Comparison of ENCODE assay signal across 25 cellular contexts in the genomic region with DNA sequence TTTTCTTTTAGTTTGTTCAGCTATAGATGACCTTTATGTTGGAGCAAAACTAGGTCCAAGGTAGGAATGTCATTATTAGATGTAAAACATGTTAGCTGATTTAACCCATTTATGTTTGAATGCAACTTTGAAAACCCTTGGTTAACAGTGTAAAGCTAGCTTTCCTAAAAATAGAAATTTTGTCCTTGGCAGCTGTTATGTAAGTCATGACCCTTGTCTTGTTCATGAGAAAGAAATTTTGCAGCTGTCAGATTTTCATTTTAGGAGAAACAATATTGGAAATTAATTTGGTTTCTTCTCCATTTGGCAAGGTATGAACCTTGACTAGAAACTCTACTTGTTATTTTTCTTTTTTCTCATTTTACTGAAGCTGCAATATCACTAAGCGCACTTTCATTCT.
"Had no signal": no experiment of that assay in that cellular context is flagged by ENCODE, and none has a peak within 500 bp of the region (broad histone marks: within the 10 kb centered on the region; RNA-seq: fewer than 3 reads in every experiment).

No MANE protein-coding gene starts in this region.

- ATAC-seq: Panc1, Right ventricle myocardium inferior had no signal

- H3K27me3 ChIP-seq: breast epithelium had no signal

- DNase-seq: activated CD4-positive, alpha-beta memory T cell treated with anti-CD3 and anti-CD28 coated beads, Interleukin-2, amount 10 ng/mL, durations not matched to agents 7 days and 5 days; activated CD4-positive, alpha-beta T cell treated with anti-CD3 and anti-CD28 coated beads, Interleukin-2, amount 50 U/mL, for 1 hour; activated CD4-positive, CD25-positive, alpha-beta regulatory T cell; activated gamma-delta T cell treated with Interleukin-2 at 50 U/mL for 16 hours; activated naive CD4-positive, alpha-beta T cell treated with anti-CD3 and anti-CD28 coated beads, Interleukin-2, amount 10 ng/mL, durations not matched to agents 7 days and 5 days; activated naive CD8-positive, alpha-beta T cell treated with anti-CD3 and anti-CD28 coated beads, Interleukin-2, amount 10 ng/mL, durations not matched to agents 7 days and 5 days; activated T-cell treated with anti-CD3 and anti-CD28 coated beads for 4 hours; activated T-cell treated with anti-CD3 and anti-CD28 coated beads, Interleukin-2, amount 50 U/mL, for 48 hours; aorta; MM.1S; NCI-H1105 treated with DMSO at 0.1 percent for 48 hours; NCI-H1436 treated with DMSO at 0.1 percent for 48 hours; NCI-H187; NCI-H2081; NCI-H510A treated with DMSO at 0.1 percent for 48 hours; NCI-H69; NK-92 treated with Interleukin-12 subunit alpha and Interleukin-12 subunit beta, amount 100 ng/mL, for 24 hours; OCI-M1; RPMI8226; SK-N-SH; T-helper 1 cell had no signal

- H3K4me1 ChIP-seq: breast epithelium had no signal

- H3K27ac ChIP-seq: breast epithelium, VCaP had no signal

- H3K36me3 ChIP-seq: breast epithelium had no signal

- H3K4me3 ChIP-seq: breast epithelium had no signal

- H3K4me2 ChIP-seq: SK-N-SH had no signal

- H3K9me3 ChIP-seq: breast epithelium, SK-N-SH had no signal

- H3K9ac ChIP-seq: SK-N-SH had no signal
